8 cellular contexts compared by ENCODE assay signal in the genomic region with DNA sequence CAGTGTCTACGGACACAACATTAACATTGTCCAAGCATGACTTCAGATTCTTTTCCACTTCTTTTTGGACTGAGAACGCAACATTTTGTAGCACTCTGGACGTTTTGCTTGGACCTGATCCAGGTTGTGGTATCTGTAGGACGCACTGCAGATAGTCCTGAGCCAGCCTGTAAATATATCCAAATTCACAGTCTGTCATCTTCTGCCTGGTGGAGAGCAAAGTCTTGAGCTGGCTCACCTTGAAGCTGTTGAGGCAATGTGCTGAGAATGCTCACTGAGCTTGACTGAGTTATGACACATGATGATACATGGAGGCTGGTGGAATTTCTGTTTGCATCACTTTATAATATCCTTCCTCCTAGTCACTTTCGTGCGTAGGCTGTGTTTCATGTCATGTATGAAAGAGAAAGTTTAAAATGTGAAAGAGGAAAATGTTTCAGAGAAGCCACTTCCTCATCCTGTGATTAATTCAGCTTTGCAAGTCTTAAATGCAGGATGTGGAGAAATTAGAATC. TPM values are rescaled to one million over a fixed set of nuclear protein-coding genes. Genes with fewer than 3 reads are reported as not detected.
DNase-seq lines count a peak whose midpoint lies in the region; ATAC-seq, FAIRE-seq and TF ChIP-seq lines count a peak whose summit lies in the region.

A gene (minus strand): TSS at position 276 of the 514 bp plus-strand sequence. CDS start 77 bp downstream, at position 199.

- no peak for TF ChIP-seq CTCF in DOHH2 (IDR thresholded peaks at IDR 0.05; ENCODE audit: low read depth, low read length, poor library complexity, severe bottlenecking)

- H3K36me3 Mint-ChIP-seq in activated CD8-positive, alpha-beta memory T cell treated with anti-CD3 and anti-CD28 coated beads, Interleukin-2, amount 10 ng/mL, durations not matched to agents 7 days and 5 days = peaks cover 4% of the 10 kb centered on the region

- H3K4me3 Mint-ChIP-seq in activated CD8-positive, alpha-beta memory T cell treated with anti-CD3 and anti-CD28 coated beads, Interleukin-2, amount 10 ng/mL, durations not matched to agents 7 days and 5 days = peak within 1 kb of the TSS; percentile 84

- peak within 1 kb of the TSS; percentile 87 for H3K27ac Mint-ChIP-seq in activated CD8-positive, alpha-beta memory T cell treated with anti-CD3 and anti-CD28 coated beads, Interleukin-2, amount 10 ng/mL, durations not matched to agents 7 days and 5 days

- peaks cover 20% of the 10 kb centered on the region for H3F3A ChIP-seq in DOHH2 (ENCODE audit: control insufficient read depth, insufficient read depth)

- peak; percentile 58 for ATAC-seq in GM21619 (IDR thresholded peaks at IDR 0.05; ENCODE audit: unreplicated experiment)
- peak; percentile 68 for ATAC-seq in activated CD8-positive, alpha-beta memory T cell treated with anti-CD3 and anti-CD28 coated beads, Interleukin-2, amount 10 ng/mL, durations not matched to agents 7 days and 5 days

- H3K27me3 ChIP-seq in DOHH2 (ENCODE audit: control insufficient read depth, low read length) (no peaks in the 10 kb centered on the region), MG63 (no peaks in the 10 kb centered on the region)

- no peaks in the 10 kb centered on the region for H4K20me1 ChIP-seq in DOHH2 (ENCODE audit: control insufficient read depth, insufficient read depth, low read depth, low read length)

- CTCF ChIA-PET in activated CD8-positive, alpha-beta memory T cell treated with anti-CD3 and anti-CD28 coated beads, Interleukin-2, amount 10 ng/mL, durations not matched to agents 7 days and 5 days (lab: Charles Lee) = interaction anchor here (0.8 kb wide), 1 partner anchor 47 kb away, joined by 3 read pairs; no protein-coding TSS in a partner anchor

- peak within 1 kb of the TSS; percentile 57 for H3K27ac ChIP-seq in DOHH2 (ENCODE audit: low read depth, low read length)

- no peak for FAIRE-seq in frontal cortex (lab: Jason Lieb, UNC)

- peaks cover 71% of the 10 kb centered on the region for H3K4me1 ChIP-seq in DOHH2 (ENCODE audit: control insufficient read depth, low read length)

- H3K9me3 ChIP-seq in DOHH2 (ENCODE audit: control insufficient read depth, insufficient read depth, low read length) = no peaks in the 10 kb centered on the region
- no peaks in the 10 kb centered on the region for H3K9me3 ChIP-seq in MG63

- H3K4me1 Mint-ChIP-seq in activated CD8-positive, alpha-beta memory T cell treated with anti-CD3 and anti-CD28 coated beads, Interleukin-2, amount 10 ng/mL, durations not matched to agents 7 days and 5 days = peaks cover 54% of the 10 kb centered on the region

- no peaks in the 10 kb centered on the region for H3K27me3 Mint-ChIP-seq in activated CD8-positive, alpha-beta memory T cell treated with anti-CD3 and anti-CD28 coated beads, Interleukin-2, amount 10 ng/mL, durations not matched to agents 7 days and 5 days

- DNase-seq in MG63 = peak; percentile 77
- peak; percentile 75 for DNase-seq in activated CD8-positive, alpha-beta memory T cell treated with anti-CD3 and anti-CD28 coated beads, Interleukin-2, amount 10 ng/mL, durations not matched to agents 7 days and 5 days
- peak; percentile 36 for DNase-seq in fibroblast of the conjunctiva (ENCODE audit: low read depth)
- DNase-seq in stimulated activated CD4-positive, alpha-beta T cell treated with anti-CD3 and anti-CD28 coated beads, Interleukin-4, amount 100 ng/mL, for 1 hour = peak; percentile 52
- no peak for DNase-seq in frontal cortex (ENCODE audit: low spot score in 2 of 2)
- DNase-seq in HuH-7 (ENCODE audit: low spot score) = no peak

- H3K79me2 ChIP-seq in DOHH2 (ENCODE audit: control insufficient read depth, low read length) = no peaks in the 10 kb centered on the region

- no peaks in the 10 kb centered on the region for H3K9me2 ChIP-seq in DOHH2 (replicated peaks; ENCODE audit: control insufficient read depth, low read length)

- no peaks in the 10 kb centered on the region for H3K9me3 Mint-ChIP-seq in activated CD8-positive, alpha-beta memory T cell treated with anti-CD3 and anti-CD28 coated beads, Interleukin-2, amount 10 ng/mL, durations not matched to agents 7 days and 5 days (ENCODE audit: low read depth)

- no peaks in the 10 kb centered on the region for H3K36me3 ChIP-seq in DOHH2 (ENCODE audit: control insufficient read depth, low read length)
- H3K36me3 ChIP-seq in MG63 = no peaks in the 10 kb centered on the region

- peak within 1 kb of the TSS; percentile 86 for H3K4me2 ChIP-seq in DOHH2 (ENCODE audit: low read length)

- H3K4me3 ChIP-seq in DOHH2 (ENCODE audit: low read length) = peak within 1 kb of the TSS; percentile 69
- no peak within 1 kb of the TSS for H3K4me3 ChIP-seq in MG63

RNA-seq across cellular contexts. Expression of the gene that starts here (rescaled TPM):
- 6.0 TPM in 1 of 2 replicates, not detected in the other for total RNA-seq in MG63 (2014; rRNA removed; shearing (Covaris generic); ENCODE audit: low replicate concordance)
- 10 to 100 TPM; 12.0 to 13.8 TPM for total RNA-seq in activated CD8-positive, alpha-beta memory T cell treated with anti-CD3 and anti-CD28 coated beads, Interleukin-2, amount 10 ng/mL, durations not matched to agents 7 days and 5 days
- 0.82 TPM for total RNA-seq in frontal cortex

Comparison
In these comparisons a context has a peak if more than half of its experiments do, and no peak if none do; other contexts are left out.
1. DNase-seq: peak in MG63 (single experiment), activated CD8-positive, alpha-beta memory T cell treated with anti-CD3 and anti-CD28 coated beads, Interleukin-2, amount 10 ng/mL, durations not matched to agents 7 days and 5 days (single experiment), fibroblast of the conjunctiva (single experiment) and stimulated activated CD4-positive, alpha-beta T cell treated with anti-CD3 and anti-CD28 coated beads, Interleukin-4, amount 100 ng/mL, for 1 hour (single experiment); none in frontal cortex (0 of 2) and HuH-7 (single experiment).